18 cellular contexts compared by ENCODE assay signal in the genomic region with DNA sequence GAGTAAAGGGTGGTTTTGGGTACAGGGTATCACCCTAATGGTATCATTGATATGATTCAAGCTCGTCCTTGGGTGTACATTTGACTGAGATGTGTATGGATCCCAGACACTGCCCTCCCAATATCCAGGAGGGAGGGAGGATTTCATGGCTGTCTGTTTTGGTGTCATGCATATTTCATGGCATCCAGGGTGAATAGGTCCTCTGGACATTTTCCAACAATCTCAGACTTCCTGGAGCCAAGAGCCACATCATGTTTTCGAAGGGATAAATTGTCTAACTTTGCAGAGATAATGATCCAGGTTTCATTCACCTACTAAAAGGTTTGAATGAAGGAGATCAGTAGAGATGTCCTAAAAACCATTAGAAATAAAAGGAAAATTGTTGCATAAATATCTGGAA.
"Had no signal": no experiment of that assay in that cellular context is flagged by ENCODE, and none has a peak within 500 bp of the region (broad histone marks: within the 10 kb centered on the region; RNA-seq: fewer than 3 reads in every experiment).

No MANE protein-coding gene starts in this region.

- H3K9me3 ChIP-seq: ascending aorta, breast epithelium, gastrocnemius medialis, mucosa of descending colon, right atrium auricular region, thyroid gland, uterus had no signal

- H3K27me3 ChIP-seq: ascending aorta, breast epithelium, gastrocnemius medialis, right atrium auricular region, thyroid gland, uterus had no signal

- H3K4me1 ChIP-seq: ascending aorta, breast epithelium, gastrocnemius medialis, right atrium auricular region, thyroid gland, uterus had no signal

- DNase-seq: activated CD4-positive, alpha-beta T cell treated with anti-CD3 and anti-CD28 coated beads for 1 hour; activated gamma-delta T cell; activated T-cell treated with anti-CD3 and anti-CD28 coated beads, Interleukin-2, amount 50 U/mL, for 72 hours; gastrocnemius medialis; head of caudate nucleus; kidney; left ventricle myocardium superior; mucosa of descending colon; naive B cell; stimulated activated CD4-positive, alpha-beta T cell treated with anti-CD3 and anti-CD28 coated beads, Interleukin-2, amount 100 ng/mL, for 24 hours; stimulated activated naive CD4-positive, alpha-beta T cell treated with Interleukin-2 at 50 U/mL for 16 hours; thyroid gland; uterus; WERI-Rb-1 had no signal

- H3K36me3 ChIP-seq: ascending aorta, breast epithelium, gastrocnemius medialis, right atrium auricular region, thyroid gland, uterus, WERI-Rb-1 had no signal

- ATAC-seq: activated T-cell treated with anti-CD3 and anti-CD28 coated beads, Interleukin-2, amount 50 U/mL, for 72 hours; gastrocnemius medialis; left ventricle myocardium superior; mucosa of descending colon had no signal

- H3K27ac ChIP-seq: ascending aorta, breast epithelium, coronary artery, gastrocnemius medialis, right atrium auricular region, thyroid gland, uterus, WERI-Rb-1 had no signal

- H3K4me3 ChIP-seq: ascending aorta, breast epithelium, coronary artery, gastrocnemius medialis, mucosa of descending colon, right atrium auricular region, thyroid gland, uterus had no signal
